In genomic region chr4:158810487-158811215, GRCh38 we compare ENCODE assay signal across 8 cellular contexts. TPM values are rescaled to one million over a fixed set of nuclear protein-coding genes. Genes with fewer than 3 reads are reported as not detected.
DNase-seq lines count a peak whose midpoint lies in the region; ATAC-seq and TF ChIP-seq lines count a peak whose summit lies in the region.

No MANE protein-coding gene starts in this region.

- H3K4me3 ChIP-seq in PC-3 (ENCODE audit: low read length) (peak overlapping the region; percentile 50; the same call in 1 of the 2 replicates), muscle layer of duodenum (ENCODE audit: low read depth in 1 of 2, low read length in 2 of 2) (peak overlapping the region in 1 of 2 donors; percentile 8)

- no peak overlapping the region for H2AFZ ChIP-seq in PC-3 (ENCODE audit: low read length)

- peak; percentile 36 for DNase-seq in DMS53 (lab: John Stamatoyannopoulos, UW)
- no peak for DNase-seq in DMS53 treated with DMSO at 0.1 percent for 48 hours (lab: John Stamatoyannopoulos, UW; ENCODE audit: unreplicated experiment)
- DNase-seq in PC-3, result peak; percentile 92
- peak; percentile 82 to 96 for DNase-seq in dermis microvascular lymphatic vessel endothelial cell (ENCODE audit: low read depth in 2 of 2)
- no peak for DNase-seq in NCI-H510A treated with DMSO at 0.1 percent for 48 hours (lab: John Stamatoyannopoulos, UW)
- no peak for DNase-seq in DMS79 treated with DMSO at 0.1 percent for 48 hours (lab: John Stamatoyannopoulos, UW)

- no peaks in the 10 kb centered on the region for H4K20me1 ChIP-seq in PC-3 (ENCODE audit: low read length)

- H3K4me2 ChIP-seq in PC-3 (ENCODE audit: low read length), result peak overlapping the region; percentile 77

- POLR2A ChIA-PET in PC-3 (lab: Charles Lee; ENCODE audit: unreplicated experiment), result interaction anchor here (0.7 to 0.8 kb wide), 2 partner anchors 41 to 389 kb away, joined by 3 read pairs; no protein-coding TSS in a partner anchor

- TF ChIP-seq CTCF in PC-3 (conservative IDR thresholded peaks at IDR 0.05; ENCODE audit: low read depth, low read length), result no peak

- ATAC-seq in PC-3 (peak; percentile 92), GM21717 (IDR thresholded peaks at IDR 0.05; ENCODE audit: unreplicated experiment) (no peak)

- CTCF ChIA-PET in PC-3 (lab: Charles Lee), result interaction anchor here (0.9 kb wide), 1 partner anchor 34 kb away, joined by 3 read pairs; no protein-coding TSS in a partner anchor

- intact Hi-C loops in PC-3 (cut with micrococcal nuclease), result loop anchor here (1.0 to 5.0 kb wide), 4 partner anchors 10 to 78 kb away; no protein-coding TSS in a partner anchor

- TSS peak; percentile 84 for BruUV-seq in PC-3 (replicated peaks; lab: Mats Ljungman, UMichigan)

- peak overlapping the region; percentile 97 for H3K27ac ChIP-seq in PC-3 (ENCODE audit: low read length)
- H3K27ac ChIP-seq in muscle layer of duodenum (ENCODE audit: low read length), result peak overlapping the region; percentile 92

- H3F3A ChIP-seq in PC-3 (ENCODE audit: low read length, unreplicated experiment), result peaks cover 3% of the 10 kb centered on the region

- H3K27me3 ChIP-seq in PC-3 (ENCODE audit: low read length) (no peaks in the 10 kb centered on the region), muscle layer of duodenum (ENCODE audit: low read depth, low read length) (no peaks in the 10 kb centered on the region)

- H3K36me3 ChIP-seq in PC-3 (ENCODE audit: low read depth, low read length) (no peaks in the 10 kb centered on the region), muscle layer of duodenum (ENCODE audit: control insufficient read depth in 1 of 2, insufficient read depth in 2 of 2, low read length in 2 of 2) (no peaks in the 10 kb centered on the region)

- H3K9me3 ChIP-seq in PC-3 (ENCODE audit: low read length), result no peaks in the 10 kb centered on the region
- H3K9me3 ChIP-seq in muscle layer of duodenum (ENCODE audit: control insufficient read depth in 1 of 2, low read length in 2 of 2), result no peaks in the 10 kb centered on the region

- 0 out of 2 replicates have a peak, but pooled peaks cover 7% of the 10 kb centered on the region for H3K79me2 ChIP-seq in PC-3 (ENCODE audit: low read length)

- peak overlapping the region; percentile 80 for H3K9ac ChIP-seq in PC-3 (ENCODE audit: low read length)

- H3K9me2 ChIP-seq in PC-3 (replicated peaks; ENCODE audit: low read length), result no peaks in the 10 kb centered on the region

- peaks cover 40% of the 10 kb centered on the region for H3K4me1 ChIP-seq in PC-3 (ENCODE audit: insufficient read depth, low read length)
- H3K4me1 ChIP-seq in muscle layer of duodenum (ENCODE audit: control insufficient read depth in 1 of 2, insufficient read depth in 2 of 2, low read length in 2 of 2), result peaks cover 22 to 23% of the 10 kb centered on the region in 2 donors

RNA-seq across cellular contexts. Expression of gene FNIP2, which starts 41.8 kb away (rescaled TPM):
- total RNA-seq in PC-3 (2014; rRNA removed), result 5.2 and 6.7 TPM in 2 replicates
- total RNA-seq in dermis microvascular lymphatic vessel endothelial cell, result 29.0 and 55.9 TPM in 2 replicates

Comparison
In these comparisons a context has a peak if more than half of its experiments do, and no peak if none do; other contexts are left out.
1. DNase-seq: peak in DMS53 (single experiment), PC-3 (single experiment) and dermis microvascular lymphatic vessel endothelial cell (2 of 2); none in DMS53 treated with DMSO at 0.1 percent for 48 hours (single experiment), NCI-H510A treated with DMSO at 0.1 percent for 48 hours (single experiment) and DMS79 treated with DMSO at 0.1 percent for 48 hours (single experiment).